ENCODE assay signal across 33 cellular contexts in genomic region chr5:72936893-72937292, GRCh38.
"Had no signal": no experiment of that assay in that cellular context is flagged by ENCODE, and none has a peak within 500 bp of the region (broad histone marks: within the 10 kb centered on the region; RNA-seq: fewer than 3 reads in every experiment).

No MANE protein-coding gene starts in this region.

- H3K4me3 ChIP-seq: ascending aorta, cardiac muscle cell, MG63, PC-9, SJCRH30, SK-N-MC had no signal

- DNase-seq: activated CD4-positive, alpha-beta T cell treated with anti-CD3 and anti-CD28 coated beads, Interleukin-2, amount 10 ng/mL, durations not matched to agents 24 days and 14 days; activated CD4-positive, alpha-beta T cell treated with anti-CD3 and anti-CD28 coated beads, Interleukin-2, amount 50 U/mL, for 4 hours; activated CD8-positive, alpha-beta T cell treated with anti-CD3 and anti-CD28 coated beads for 36 hours; activated gamma-delta T cell; activated naive CD4-positive, alpha-beta T cell treated with Interleukin-2 at 50 U/mL for 16 hours; activated naive CD8-positive, alpha-beta T cell treated with anti-CD3 and anti-CD28 coated beads, Interleukin-2, amount 10 ng/mL, durations not matched to agents 7 days and 5 days; activated T-cell treated with anti-CD3 and anti-CD28 coated beads, Interleukin-2, amount 50 U/mL, for 1 hour; activated T-cell treated with anti-CD3 and anti-CD28 coated beads, Interleukin-2, amount 50 U/mL, for 72 hours; amygdala; Kasumi-1; KG1; MG63; NCI-H1048; NCI-H1105 treated with DMSO at 0.1 percent for 48 hours; NCI-H1436; NCI-H1694; NCI-H1930; NCI-H2107; NCI-H2171; NCI-H510A; NCI-H526; NCI-H748 treated with DMSO at 0.1 percent for 48 hours; NK-92 treated with Interleukin-12 subunit alpha and Interleukin-12 subunit beta, amount 100 ng/mL, for 24 hours; PC-9; Right ventricle myocardium superior; SJCRH30 had no signal

- H3K4me1 Mint-ChIP-seq: activated CD4-positive, alpha-beta T cell treated with anti-CD3 and anti-CD28 coated beads, Interleukin-2, amount 10 ng/mL, durations not matched to agents 24 days and 14 days; activated naive CD4-positive, alpha-beta T cell treated with anti-CD3 and anti-CD28 coated beads, Interleukin-2, amount 50 U/mL, for 24 hours; activated naive CD8-positive, alpha-beta T cell treated with anti-CD3 and anti-CD28 coated beads, Interleukin-2, amount 10 ng/mL, durations not matched to agents 7 days and 5 days; central memory CD8-positive, alpha-beta T cell had no signal

- H3K9me3 Mint-ChIP-seq: activated CD4-positive, alpha-beta T cell treated with anti-CD3 and anti-CD28 coated beads, Interleukin-2, amount 10 ng/mL, durations not matched to agents 24 days and 14 days; activated CD8-positive, alpha-beta T cell treated with anti-CD3 and anti-CD28 coated beads for 36 hours; activated naive CD4-positive, alpha-beta T cell treated with anti-CD3 and anti-CD28 coated beads, Interleukin-2, amount 50 U/mL, for 24 hours; activated naive CD8-positive, alpha-beta T cell treated with anti-CD3 and anti-CD28 coated beads, Interleukin-2, amount 10 ng/mL, durations not matched to agents 7 days and 5 days; activated T-helper 2 cell treated with anti-CD3 and anti-CD28 coated beads, Interferon-gamma antibody, Interleukin-2, Interleukin-4, amounts not matched to agents 10 μg/mL and 5 μg/mL and 100 μg/mL, durations not matched to agents 14 hours and 24 hours and 36 hours; central memory CD8-positive, alpha-beta T cell had no signal

- H3K27ac ChIP-seq: cardiac muscle cell, PC-9, RWPE1, SJCRH30, SK-N-MC had no signal

- H3K36me3 Mint-ChIP-seq: activated naive CD4-positive, alpha-beta T cell treated with anti-CD3 and anti-CD28 coated beads, Interleukin-2, amount 50 U/mL, for 24 hours; activated naive CD8-positive, alpha-beta T cell treated with anti-CD3 and anti-CD28 coated beads, Interleukin-2, amount 10 ng/mL, durations not matched to agents 7 days and 5 days had no signal

- H3K9me3 ChIP-seq: ascending aorta, MG63 had no signal

- H3K36me3 ChIP-seq: ascending aorta, cardiac muscle cell, MG63, SJCRH30 had no signal

- H3K4me2 ChIP-seq: PC-9 had no signal

- H3K27ac Mint-ChIP-seq: activated CD4-positive, alpha-beta T cell treated with anti-CD3 and anti-CD28 coated beads, Interleukin-2, amount 10 ng/mL, durations not matched to agents 24 days and 14 days; activated CD8-positive, alpha-beta T cell treated with anti-CD3 and anti-CD28 coated beads for 36 hours; activated naive CD4-positive, alpha-beta T cell treated with anti-CD3 and anti-CD28 coated beads, Interleukin-2, amount 50 U/mL, for 24 hours; activated naive CD8-positive, alpha-beta T cell treated with anti-CD3 and anti-CD28 coated beads, Interleukin-2, amount 10 ng/mL, durations not matched to agents 7 days and 5 days; activated T-cell treated with anti-CD3 and anti-CD28 coated beads, Interleukin-2, amount 50 U/mL, for 72 hours; activated T-helper 2 cell treated with anti-CD3 and anti-CD28 coated beads, Interferon-gamma antibody, Interleukin-2, Interleukin-4, amounts not matched to agents 10 μg/mL and 5 μg/mL and 100 μg/mL, durations not matched to agents 14 hours and 24 hours and 36 hours had no signal

- H3K4me1 ChIP-seq: ascending aorta, SJCRH30 had no signal

- H3K27me3 ChIP-seq: ascending aorta, cardiac muscle cell, MG63, SJCRH30 had no signal

- H3K4me3 Mint-ChIP-seq: activated CD4-positive, alpha-beta T cell treated with anti-CD3 and anti-CD28 coated beads, Interleukin-2, amount 10 ng/mL, durations not matched to agents 24 days and 14 days; activated CD8-positive, alpha-beta T cell treated with anti-CD3 and anti-CD28 coated beads for 36 hours; activated naive CD4-positive, alpha-beta T cell treated with anti-CD3 and anti-CD28 coated beads, Interleukin-2, amount 50 U/mL, for 24 hours; activated naive CD8-positive, alpha-beta T cell treated with anti-CD3 and anti-CD28 coated beads, Interleukin-2, amount 10 ng/mL, durations not matched to agents 7 days and 5 days; activated T-cell treated with anti-CD3 and anti-CD28 coated beads, Interleukin-2, amount 50 U/mL, for 72 hours; central memory CD8-positive, alpha-beta T cell had no signal
